Comparison of ENCODE assay signal across 26 cellular contexts in genomic region chr12:122050706-122051105, GRCh38. TPM values are rescaled to one million over a fixed set of nuclear protein-coding genes. Genes with fewer than 3 reads are reported as not detected.
DNase-seq lines count a peak whose midpoint lies in the region; ATAC-seq, FAIRE-seq and TF ChIP-seq lines count a peak whose summit lies in the region.
"Had no signal": no experiment of that assay in that cellular context is flagged by ENCODE, and none has a peak within 500 bp of the region (broad histone marks: within the 10 kb centered on the region; RNA-seq: fewer than 3 reads in every experiment).

No MANE protein-coding gene starts in this region.

- 83 to 88% methylated on average over 20 of the region's 20 CpGs for WGBS in heart right ventricle, 2 donors
- 94% methylated on average over 20 of the region's 20 CpGs for WGBS in HepG2 (ENCODE audit: low lambda C conversion rate)

- H3K9ac ChIP-seq in HepG2 (ENCODE audit: insufficient read depth, low read depth, low read length), result no peak overlapping the region
- no peak overlapping the region for H3K9ac ChIP-seq in rectal smooth muscle tissue (ENCODE audit: low read length)

- H3K9me3 ChIP-seq in heart right ventricle (no peaks in the 10 kb centered on the region), HepG2 (ENCODE audit: low read length) (no peaks in the 10 kb centered on the region)
- H3K9me3 ChIP-seq: BE2C had no signal

- no peak overlapping the region for H2AFZ ChIP-seq in HepG2 (ENCODE audit: low read length)

- in situ Hi-C loops in HepG2 (cut with HindIII; ENCODE audit: extremely low pct_ligation_motif_present, low pct_unique_long_range_greater_than_20kb), result loop anchor here (10.0 kb wide), 1 partner anchor 134 kb away; the partner anchor contains the start of gene LRRC43

- H3K36me3 ChIP-seq in heart right ventricle, result peaks cover 0 to 46% (median 10%) of the 10 kb centered on the region in 9 donors
- H3K36me3 ChIP-seq in HepG2 (replicated peaks in 1 of 2; ENCODE audit: control insufficient read depth in 1 of 2, insufficient read depth in 2 of 2, low read length in 2 of 2), result peaks cover 4 to 6% of the 10 kb centered on the region in 2 experiments; a peak in 3 of 5 replicates
- H3K36me3 ChIP-seq in rectal smooth muscle tissue (ENCODE audit: control insufficient read depth, insufficient read depth, low read length), result peaks cover 2% of the 10 kb centered on the region

- H3K27ac ChIP-seq in heart right ventricle (peak overlapping the region; percentile 83 to 91 (median 90)), HepG2 (ENCODE audit: extremely low read length, insufficient read depth, low read length) (no peak overlapping the region), rectal smooth muscle tissue (ENCODE audit: low read depth, low read length) (peak overlapping the region; percentile 80)
- H3K27ac ChIP-seq: skin epidermis had no signal

- intact Hi-C loops in heart right ventricle (cut with DNase I), result loop anchor here in 7 of 10 donors (5.0 to 10.0 kb wide), 5 partner anchors 134 to 154 kb away; partner anchors contain the start of genes B3GNT4 (in 2 of the 7), CFAP251 (in 1 of the 7) and LRRC43 (in 1 of the 7)
- intact Hi-C loops in Right ventricle myocardium superior (cut with DNase I), result no loop called here
- intact Hi-C loops in HepG2 (cut with micrococcal nuclease; ENCODE audit: unreplicated experiment), result no loop called here

- POLR2A ChIA-PET in HepG2 (lab: Yijun Ruan, JAX), result interaction anchor here (1.2 to 2.1 kb wide), 3 partner anchors 10 to 175 kb away, joined by 3 to 5 read pairs (median 4); partner anchors contain the start of gene DIABLO

- no TSS peak for BruUV-seq in HepG2 (replicated peaks; lab: Mats Ljungman, UMichigan)

- no peak for TF ChIP-seq EP300 in HepG2 (IDR thresholded peaks at IDR 0.05; ENCODE audit: low read depth in 2 of 2, low read length in 2 of 2)
- no peak for TF ChIP-seq EP300 in HepG2 (CRISPR knock-in tag; IDR thresholded peaks at IDR 0.05; ENCODE audit: borderline replicate concordance)

- no peaks in the 10 kb centered on the region for H4K20me1 ChIP-seq in HepG2 (ENCODE audit: insufficient read depth, low read length)

- TF ChIP-seq RAD21 in HepG2 (CRISPR knock-in tag; IDR thresholded peaks at IDR 0.05), result no peak

- DNase-seq in heart right ventricle, result no peak
- DNase-seq in Right ventricle myocardium superior, result no peak
- no peak for DNase-seq in HepG2 (ENCODE audit: low spot score)
- DNase-seq in Kasumi-1 (lab: John Stamatoyannopoulos, UW), result no peak
- no peak for DNase-seq in left lobe of liver (ENCODE audit: low spot score)
- DNase-seq in GM10266 (ENCODE audit: extremely low spot score), result no peak
- DNase-seq: activated CD8-positive, alpha-beta T cell treated with anti-CD3 and anti-CD28 coated beads for 36 hours; activated naive CD4-positive, alpha-beta T cell; activated T-cell treated with anti-CD3 and anti-CD28 coated beads, Interleukin-2, amount 50 U/mL, for 1 hour; amniotic stem cell; BE2C; COR-L47; DND-41; NCI-H1105; NCI-H2081 treated with DMSO at 0.1 percent for 48 hours; NK-92 treated with Interleukin-12 subunit alpha and Interleukin-12 subunit beta, amount 100 ng/mL, for 24 hours; stimulated activated naive CD4-positive, alpha-beta T cell; T-helper 9 cell; trophoblast cell had no signal

- FAIRE-seq in HepG2 (lab: Jason Lieb, UNC), result no peak
- FAIRE-seq: A204.1, RCC 7860 had no signal

- no peaks in the 10 kb centered on the region for H3K27me3 ChIP-seq in heart right ventricle
- no peaks in the 10 kb centered on the region; a peak in 1 of 5 replicates for H3K27me3 ChIP-seq in HepG2 (ENCODE audit: control insufficient read depth in 1 of 2, insufficient read depth in 2 of 2, low read length in 2 of 2)
- H3K27me3 ChIP-seq in rectal smooth muscle tissue (ENCODE audit: control insufficient read depth, insufficient read depth, low read length), result no peaks in the 10 kb centered on the region
- H3K27me3 ChIP-seq: BE2C had no signal

- CTCF ChIA-PET in HepG2 (lab: Yijun Ruan, JAX; ENCODE audit: low intra/inter-chr PET ratio, low total read pairs), result no interaction called here

- H3K4me3 ChIP-seq in heart right ventricle (no peak overlapping the region), HepG2 (replicated peaks in 1 of 3; ENCODE audit: insufficient read depth in 1 of 3, low read depth in 2 of 3, low read length in 3 of 3) (no peak overlapping the region), rectal smooth muscle tissue (ENCODE audit: low read length) (no peak overlapping the region)
- H3K4me3 ChIP-seq: skin epidermis had no signal

- ATAC-seq in heart right ventricle, result peak in 2 of 8 donors; percentile 1 to 29
- no peak for ATAC-seq in Right ventricle myocardium superior (ENCODE audit: poor library complexity)
- ATAC-seq in HepG2, result no peak
- ATAC-seq in left lobe of liver, result no peak
- ATAC-seq in HG03139 (IDR thresholded peaks at IDR 0.05; ENCODE audit: unreplicated experiment), result no peak
- ATAC-seq: activated CD8-positive, alpha-beta T cell treated with anti-CD3 and anti-CD28 coated beads for 36 hours; SK-N-SH treated with all-trans-retinoic acid at 6 μM for 48 hours; WTC11 had no signal

- no peak overlapping the region for H3K4me2 ChIP-seq in HepG2 (ENCODE audit: low read depth, low read length)

- H3K79me2 ChIP-seq in HepG2 (ENCODE audit: insufficient read depth, low read length), result no peaks in the 10 kb centered on the region

- H3K4me1 ChIP-seq in heart right ventricle (peaks cover 12 to 33% (median 24%) of the 10 kb centered on the region in 9 donors), HepG2 (ENCODE audit: insufficient read depth, low read length) (peaks cover 21% of the 10 kb centered on the region), rectal smooth muscle tissue (ENCODE audit: control insufficient read depth, insufficient read depth, low read length) (peaks cover 16% of the 10 kb centered on the region)

- TF ChIP-seq CTCF in heart right ventricle (IDR thresholded peaks at IDR 0.05) (no peak), HepG2 (CRISPR knock-in tag; IDR thresholded peaks at IDR 0.05) (no peak), GM10266 (IDR thresholded peaks at IDR 0.05; ENCODE audit: control insufficient read depth, insufficient read depth, low read depth, missing control alignments) (no peak)

- TF ChIP-seq POLR2A in HepG2 (IDR thresholded peaks at IDR 0.05; ENCODE audit: insufficient read depth in 1 of 2, low read depth in 2 of 2, low read length in 2 of 2), result no peak

RNA-seq across cellular contexts. Expression of gene MLXIP, which starts 27.9 kb away (rescaled TPM):
- total RNA-seq in heart right ventricle, result 10 to 100 TPM; 17.3 to 37.9 (median 20.9) TPM
- 10 to 100 TPM; 11.5 to 26.6 TPM for polyA plus RNA-seq in heart right ventricle
- 22.6 TPM for total RNA-seq in Right ventricle myocardium superior
- 4.4 and 5.3 TPM in 2 replicates for total RNA-seq in HepG2 (2016; rRNA removed; fragmentation: Illumina TruSeq; extraction: Trizol)
- total RNA-seq in HepG2 (2016; cell fraction: cytosol; rRNA removed; fragmentation: Illumina TruSeq; extraction: Trizol; ENCODE audit: low read depth), result 23.5 and 32.3 TPM in 2 replicates
- 4.0 and 6.0 TPM in 2 replicates for total RNA-seq in HepG2 (2016; cell fraction: insoluble cytoplasmic fraction; rRNA removed; fragmentation: Illumina TruSeq; extraction: Trizol)
- total RNA-seq in HepG2 (2016; cell fraction: membrane; rRNA removed; fragmentation: Illumina TruSeq; extraction: Trizol), result 9.3 and 10.6 TPM in 2 replicates
- 7.4 and 8.4 TPM in 2 replicates for total RNA-seq in HepG2 (2016; cell fraction: nucleus; rRNA removed; fragmentation: Illumina TruSeq; extraction: Trizol)
- 6.3 and 6.7 TPM in 2 replicates for polyA plus RNA-seq in HepG2 (2011; rRNA removed)
- 2.2 and 2.4 TPM in 2 replicates for polyA plus RNA-seq in HepG2 (2011; cell fraction: cytosol; rRNA removed)
- 25.4 and 79.6 TPM in 2 replicates for polyA plus RNA-seq in HepG2 (2011; cell fraction: nucleus; rRNA removed)
- 10.8 and 14.9 TPM in 2 replicates for polyA plus RNA-seq in HepG2 (2012)
- 8.7 and 8.8 TPM in 2 replicates for polyA plus RNA-seq in HepG2 (2016; cell fraction: cytosol; fragmentation: Illumina TruSeq; extraction: Trizol; ENCODE audit: low read depth)
- polyA plus RNA-seq in HepG2 (2016; cell fraction: insoluble cytoplasmic fraction; fragmentation: Illumina TruSeq; extraction: Trizol; ENCODE audit: low read depth), result 6.2 and 10.8 TPM in 2 replicates
- 12.2 and 13.1 TPM in 2 replicates for polyA plus RNA-seq in HepG2 (2016; cell fraction: membrane; fragmentation: Illumina TruSeq; extraction: Trizol; ENCODE audit: low read depth)
- polyA plus RNA-seq in HepG2 (2016; cell fraction: nucleus; fragmentation: Illumina TruSeq; extraction: Trizol; ENCODE audit: insufficient read depth, low read depth), result 23.5 and 26.5 TPM in 2 replicates
- 10.1 and 18.6 TPM in 2 replicates for polyA minus RNA-seq in HepG2 (2011; rRNA and poly(A)+ RNA removed; ENCODE audit: low replicate concordance)
- polyA minus RNA-seq in HepG2 (2011; cell fraction: cytosol; rRNA and poly(A)+ RNA removed), result 6.0 and 7.2 TPM in 2 replicates
- 12.4 and 12.6 TPM in 2 replicates for polyA minus RNA-seq in HepG2 (2011; cell fraction: nucleus; rRNA and poly(A)+ RNA removed)
- total RNA-seq in left lobe of liver, result 19.0 TPM

RNA-seq across cellular contexts. Expression of gene BCL7A, which starts 29.0 kb away (rescaled TPM):
- total RNA-seq in heart right ventricle (10 to 100 TPM; 13.2 to 25.7 (median 16.2) TPM), Right ventricle myocardium superior (15.1 TPM), HepG2 (2016; rRNA removed; fragmentation: Illumina TruSeq; extraction: Trizol) (6.2 and 6.3 TPM in 2 replicates), left lobe of liver (5.2 TPM)
- polyA plus RNA-seq in heart right ventricle (1 to 10 TPM; 3.4 to 4.9 TPM), HepG2 (2011; rRNA removed) (4.1 and 5.4 TPM in 2 replicates)
- 2.2 TPM in 2 replicates for total RNA-seq in HepG2 (2016; cell fraction: cytosol; rRNA removed; fragmentation: Illumina TruSeq; extraction: Trizol; ENCODE audit: low read depth)
- total RNA-seq in HepG2 (2016; cell fraction: insoluble cytoplasmic fraction; rRNA removed; fragmentation: Illumina TruSeq; extraction: Trizol), result 6.1 and 6.8 TPM in 2 replicates
- 3.4 and 3.6 TPM in 2 replicates for total RNA-seq in HepG2 (2016; cell fraction: membrane; rRNA removed; fragmentation: Illumina TruSeq; extraction: Trizol)
- 3.7 and 4.3 TPM in 2 replicates for total RNA-seq in HepG2 (2016; cell fraction: nucleus; rRNA removed; fragmentation: Illumina TruSeq; extraction: Trizol)
- 4.0 and 4.8 TPM in 2 replicates for polyA plus RNA-seq in HepG2 (2011; cell fraction: cytosol; rRNA removed)
- 6.8 and 7.1 TPM in 2 replicates for polyA plus RNA-seq in HepG2 (2011; cell fraction: nucleus; rRNA removed)
- polyA plus RNA-seq in HepG2 (2012), result 2.4 and 5.0 TPM in 2 replicates
- polyA plus RNA-seq in HepG2 (2016; cell fraction: cytosol; fragmentation: Illumina TruSeq; extraction: Trizol; ENCODE audit: low read depth), result 0.48 and 0.57 TPM in 2 replicates
- 5.6 and 7.4 TPM in 2 replicates for polyA plus RNA-seq in HepG2 (2016; cell fraction: insoluble cytoplasmic fraction; fragmentation: Illumina TruSeq; extraction: Trizol; ENCODE audit: low read depth)
- 1.6 and 1.7 TPM in 2 replicates for polyA plus RNA-seq in HepG2 (2016; cell fraction: membrane; fragmentation: Illumina TruSeq; extraction: Trizol; ENCODE audit: low read depth)
- polyA plus RNA-seq in HepG2 (2016; cell fraction: nucleus; fragmentation: Illumina TruSeq; extraction: Trizol; ENCODE audit: insufficient read depth, low read depth), result 7.0 and 8.7 TPM in 2 replicates
- polyA minus RNA-seq in HepG2 (2011; rRNA and poly(A)+ RNA removed; ENCODE audit: low replicate concordance), result 5.1 and 5.3 TPM in 2 replicates
- 2.1 and 3.2 TPM in 2 replicates for polyA minus RNA-seq in HepG2 (2011; cell fraction: cytosol; rRNA and poly(A)+ RNA removed)
- 3.6 TPM in 2 replicates for polyA minus RNA-seq in HepG2 (2011; cell fraction: nucleus; rRNA and poly(A)+ RNA removed)

Comparison
In these comparisons a context has a peak if more than half of its experiments do, and no peak if none do; other contexts are left out.
1. intact Hi-C loops: an anchor here in heart right ventricle (5.0 to 10.0 kb wide); none called in Right ventricle myocardium superior and HepG2.